Comparison of ENCODE assay signal across 1 cellular context in the genomic region with DNA sequence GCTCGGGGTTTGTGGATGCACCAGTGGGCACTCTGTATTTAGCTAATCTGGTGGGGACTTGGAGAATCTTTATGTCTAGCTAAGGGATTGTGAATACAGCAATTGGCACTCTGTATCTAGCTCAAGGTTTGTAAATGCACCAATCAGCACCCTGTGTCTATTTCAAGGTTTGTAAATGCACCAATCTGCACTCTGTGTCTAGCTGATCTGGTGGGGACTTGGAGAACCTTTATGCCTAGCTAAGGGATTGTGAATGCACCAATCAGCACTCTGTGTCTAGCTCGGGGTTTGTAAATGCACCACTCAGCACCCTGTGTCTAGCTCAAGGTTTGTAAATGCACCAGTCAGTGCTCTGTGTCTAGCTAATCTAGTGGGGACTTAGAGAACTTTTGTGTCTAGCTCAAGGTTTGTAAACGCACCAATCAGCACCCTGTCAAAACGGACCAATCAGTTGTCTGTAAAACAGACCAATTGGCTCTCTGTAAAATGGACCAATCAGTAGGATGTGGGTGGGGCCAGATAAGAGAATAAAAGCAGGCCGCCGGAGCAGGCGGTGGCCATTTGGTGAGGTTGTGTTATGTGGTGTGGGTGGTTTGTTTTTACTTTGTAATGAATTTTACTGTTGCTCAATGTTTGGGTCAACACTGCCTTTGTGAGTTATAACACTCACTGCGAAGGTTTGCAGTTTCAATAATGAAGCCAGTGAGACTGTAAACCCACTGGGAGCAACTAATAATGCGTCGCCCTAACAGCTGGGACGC.
TF ChIP-seq lines count a peak whose summit lies in the region.

No MANE protein-coding gene starts in this region.

TF ChIP-seq in K562, 482 proteins besides CTCF, POLR2A, EP300 and RAD21:
- peak in 1 of 3 experiments; percentile 16 for TF ChIP-seq YY1 (IDR thresholded peaks at IDR 0.05; ENCODE audit: borderline replicate concordance in 1 of 3, control insufficient read depth in 1 of 3, extremely low read depth in 1 of 3, insufficient read depth in 3 of 3, insufficient read length in 1 of 3, insufficient replicate concordance in 2 of 3, low read depth in 1 of 3, low read length in 2 of 3)
- peak; percentile 71; the same call in 1 of the 2 replicates for TF ChIP-seq CC2D1A (IDR thresholded peaks at IDR 0.05)
- TF ChIP-seq, protein P1, sequence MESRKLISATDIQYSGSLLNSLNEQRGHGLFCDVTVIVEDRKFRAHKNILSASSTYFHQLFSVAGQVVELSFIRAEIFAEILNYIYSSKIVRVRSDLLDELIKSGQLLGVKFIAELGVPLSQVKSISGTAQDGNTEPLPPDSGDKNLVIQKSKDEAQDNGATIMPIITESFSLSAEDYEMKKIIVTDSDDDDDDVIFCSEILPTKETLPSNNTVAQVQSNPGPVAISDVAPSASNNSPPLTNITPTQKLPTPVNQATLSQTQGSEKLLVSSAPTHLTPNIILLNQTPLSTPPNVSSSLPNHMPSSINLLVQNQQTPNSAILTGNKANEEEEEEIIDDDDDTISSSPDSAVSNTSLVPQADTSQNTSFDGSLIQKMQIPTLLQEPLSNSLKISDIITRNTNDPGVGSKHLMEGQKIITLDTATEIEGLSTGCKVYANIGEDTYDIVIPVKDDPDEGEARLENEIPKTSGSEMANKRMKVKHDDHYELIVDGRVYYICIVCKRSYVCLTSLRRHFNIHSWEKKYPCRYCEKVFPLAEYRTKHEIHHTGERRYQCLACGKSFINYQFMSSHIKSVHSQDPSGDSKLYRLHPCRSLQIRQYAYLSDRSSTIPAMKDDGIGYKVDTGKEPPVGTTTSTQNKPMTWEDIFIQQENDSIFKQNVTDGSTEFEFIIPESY (CRISPR knock-in tag; IDR thresholded peaks at IDR 0.05): peak; percentile 93
- peak; percentile 36 for TF ChIP-seq TBP (optimal IDR thresholded peaks at IDR 0.05; ENCODE audit: low read depth, low read length)
- TF ChIP-seq NFYB (IDR thresholded peaks at IDR 0.05; ENCODE audit: extremely low read depth, insufficient read length): peak; percentile 68
- TF ChIP-seq, protein P2, sequence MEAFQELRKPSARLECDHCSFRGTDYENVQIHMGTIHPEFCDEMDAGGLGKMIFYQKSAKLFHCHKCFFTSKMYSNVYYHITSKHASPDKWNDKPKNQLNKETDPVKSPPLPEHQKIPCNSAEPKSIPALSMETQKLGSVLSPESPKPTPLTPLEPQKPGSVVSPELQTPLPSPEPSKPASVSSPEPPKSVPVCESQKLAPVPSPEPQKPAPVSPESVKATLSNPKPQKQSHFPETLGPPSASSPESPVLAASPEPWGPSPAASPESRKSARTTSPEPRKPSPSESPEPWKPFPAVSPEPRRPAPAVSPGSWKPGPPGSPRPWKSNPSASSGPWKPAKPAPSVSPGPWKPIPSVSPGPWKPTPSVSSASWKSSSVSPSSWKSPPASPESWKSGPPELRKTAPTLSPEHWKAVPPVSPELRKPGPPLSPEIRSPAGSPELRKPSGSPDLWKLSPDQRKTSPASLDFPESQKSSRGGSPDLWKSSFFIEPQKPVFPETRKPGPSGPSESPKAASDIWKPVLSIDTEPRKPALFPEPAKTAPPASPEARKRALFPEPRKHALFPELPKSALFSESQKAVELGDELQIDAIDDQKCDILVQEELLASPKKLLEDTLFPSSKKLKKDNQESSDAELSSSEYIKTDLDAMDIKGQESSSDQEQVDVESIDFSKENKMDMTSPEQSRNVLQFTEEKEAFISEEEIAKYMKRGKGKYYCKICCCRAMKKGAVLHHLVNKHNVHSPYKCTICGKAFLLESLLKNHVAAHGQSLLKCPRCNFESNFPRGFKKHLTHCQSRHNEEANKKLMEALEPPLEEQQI (IDR thresholded peaks at IDR 0.05): peak; percentile 40; the same call in 1 of the 2 replicates
- TF ChIP-seq CEBPB (tag; IDR thresholded peaks at IDR 0.05): 0 out of 2 replicates have a peak, but pooled peaks have one; percentile 16
